Comparison of ENCODE assay signal across 17 cellular contexts in the genomic region with DNA sequence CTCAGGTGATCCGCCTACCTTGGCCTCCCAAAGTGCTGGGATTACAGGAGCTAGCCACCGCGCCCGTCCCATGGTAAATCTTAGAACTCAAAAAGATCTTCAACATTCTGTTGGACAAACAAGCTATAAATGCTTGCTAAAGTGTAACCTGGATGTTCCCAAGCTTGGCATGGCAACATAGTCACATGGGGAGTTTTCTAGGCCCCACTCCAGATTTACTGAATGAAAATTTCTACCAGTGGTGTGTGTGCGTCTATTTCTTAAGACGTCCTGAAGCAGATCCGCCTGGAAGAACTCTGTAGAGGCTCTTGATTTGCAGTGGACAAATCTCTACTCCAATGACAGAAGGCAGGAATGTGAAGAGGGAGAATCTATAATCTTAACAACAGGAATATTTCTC.
"Had no signal": no experiment of that assay in that cellular context is flagged by ENCODE, and none has a peak within 500 bp of the region (broad histone marks: within the 10 kb centered on the region; RNA-seq: fewer than 3 reads in every experiment).

No MANE protein-coding gene starts in this region.

- H3K27me3 ChIP-seq: colonic mucosa, esophagus muscularis mucosa, transverse colon had no signal

- H3K9me3 ChIP-seq: colonic mucosa, esophagus muscularis mucosa, lower lobe of right lung, transverse colon had no signal

- ATAC-seq: activated CD8-positive, alpha-beta T cell treated with anti-CD3 and anti-CD28 coated beads for 36 hours; activated naive CD4-positive, alpha-beta T cell treated with anti-CD3 and anti-CD28 coated beads, Interleukin-2, amount 50 U/mL, for 72 hours; lower lobe of right lung; stimulated activated naive B cell treated with anti-CD40 and anti-IgM and Interleukin-4, amounts not matched to agents 10 μg/mL and 1 μg/mL and 100 μg/mL, for 72 hours; WTC11 had no signal

- H3K27ac ChIP-seq: colonic mucosa, esophagus muscularis mucosa, lower lobe of right lung, parathyroid adenoma, skin epidermis, transverse colon had no signal

- H3K4me1 ChIP-seq: colonic mucosa, lower lobe of right lung, parathyroid adenoma, transverse colon had no signal

- H3K36me3 ChIP-seq: colonic mucosa, transverse colon had no signal

- H2AFZ ChIP-seq: parathyroid adenoma had no signal

- H3K4me3 ChIP-seq: colonic mucosa, esophagus muscularis mucosa, lower lobe of right lung, skin epidermis, transverse colon had no signal

- H3K9ac ChIP-seq: parathyroid adenoma had no signal

- DNase-seq: activated CD4-positive, alpha-beta T cell treated with anti-CD3 and anti-CD28 coated beads for 4 hours; activated CD8-positive, alpha-beta memory T cell treated with anti-CD3 and anti-CD28 coated beads, Interleukin-2, amount 50 U/mL, for 4 hours; activated CD8-positive, alpha-beta T cell treated with anti-CD3 and anti-CD28 coated beads for 36 hours; activated effector memory CD4-positive, alpha-beta T cell treated with anti-CD3 and anti-CD28 coated beads, Interleukin-2, amount 50 U/mL, for 16 hours; activated T-cell treated with anti-CD3 and anti-CD28 coated beads, Interleukin-2, amount 50 U/mL, for 48 hours; colonic mucosa; lower lobe of right lung; naive B cell; stimulated activated CD4-positive, alpha-beta T cell treated with anti-CD3 and anti-CD28 coated beads, Interleukin-15, amount 100 ng/mL, for 24 hours; stimulated activated CD4-positive, alpha-beta T cell treated with anti-CD3 and anti-CD28 coated beads, Interleukin-4, amount 100 ng/mL, for 1 hour; stimulated activated naive B cell treated with anti-CD40 and anti-IgM and Interleukin-4, amounts not matched to agents 10 μg/mL and 1 μg/mL and 100 μg/mL, for 72 hours; transverse colon had no signal
